Comparison of ENCODE assay signal across 1 cellular context in genomic region chrX:149631293-149632165, GRCh38.
A peak's percentile ranks its signal among the peaks of the same experiment; 100 is the strongest.
TF ChIP-seq lines count a peak whose summit lies in the region.

TMEM185A (minus strand) TSS chrX:149631792; CDS start chrX:149631580, 212 bp downstream.

TF ChIP-seq in HepG2, 621 proteins besides CTCF, POLR2A, EP300 and RAD21 (continued from another document):
- TF ChIP-seq ZBTB40 (IDR thresholded peaks at IDR 0.05) = no peak
- no peak for TF ChIP-seq ZBTB40 (CRISPR knock-in tag; IDR thresholded peaks at IDR 0.05)
- TF ChIP-seq KMT2A (CRISPR knock-in tag; IDR thresholded peaks at IDR 0.05) = no peak
- no peak for TF ChIP-seq SRSF1 (optimal IDR thresholded peaks at IDR 0.05; ENCODE audit: low read depth, low read length)
- 0 out of 2 replicates have a peak, but pooled peaks have one; percentile 13 for TF ChIP-seq DMAP1 (CRISPR knock-in tag; IDR thresholded peaks at IDR 0.05)
- no peak for TF ChIP-seq MED8 (CRISPR knock-in tag; IDR thresholded peaks at IDR 0.05; ENCODE audit: insufficient replicate concordance)
- no peak for TF ChIP-seq HMGXB3 (CRISPR knock-in tag; IDR thresholded peaks at IDR 0.05; ENCODE audit: borderline replicate concordance)
- no peak for TF ChIP-seq MAZ (IDR thresholded peaks at IDR 0.05; ENCODE audit: borderline replicate concordance, low read depth, low read length)
- TF ChIP-seq MAZ (CRISPR knock-in tag; IDR thresholded peaks at IDR 0.05; ENCODE audit: low read depth) = peak; percentile 49; the same call in 1 of the 2 replicates
- no peak for TF ChIP-seq PBX3 (CRISPR knock-in tag; IDR thresholded peaks at IDR 0.05; ENCODE audit: borderline replicate concordance)
- no peak for TF ChIP-seq ZNF839 (CRISPR knock-in tag; IDR thresholded peaks at IDR 0.05; ENCODE audit: borderline replicate concordance)
- no peak for TF ChIP-seq E2F2 (CRISPR knock-in tag; IDR thresholded peaks at IDR 0.05; ENCODE audit: borderline replicate concordance)
- TF ChIP-seq KDM6A (CRISPR knock-in tag; IDR thresholded peaks at IDR 0.05; ENCODE audit: low read depth) = no peak
- TF ChIP-seq ZKSCAN1 (IDR thresholded peaks at IDR 0.05; ENCODE audit: low read length) = no peak
- TF ChIP-seq ZMYM3 (CRISPR knock-in tag; IDR thresholded peaks at IDR 0.05) = no peak
TF ChIP-seq in HepG2: peak in this region for 20.
